Comparison of ENCODE assay signal across 18 cellular contexts in the genomic region with DNA sequence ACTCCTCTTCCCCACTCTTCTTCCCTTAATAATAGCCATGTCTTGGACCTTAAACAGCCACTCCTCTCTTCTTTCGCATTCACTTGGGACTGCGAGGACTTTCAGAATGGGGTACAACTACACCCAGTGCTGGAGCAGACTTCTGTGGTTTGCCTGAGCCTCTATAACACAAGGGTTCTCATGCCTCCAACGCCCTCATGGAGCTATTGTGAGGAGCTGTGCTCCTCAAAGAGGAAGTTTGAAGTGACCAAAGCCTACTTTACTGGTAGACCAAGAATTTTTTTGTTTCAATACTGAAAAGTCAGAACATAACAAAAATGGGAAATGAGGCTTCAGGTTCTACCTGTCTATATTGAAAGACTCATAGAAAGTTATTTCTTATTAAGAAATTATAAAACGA.
DNase-seq lines count a peak whose midpoint lies in the region; ATAC-seq, FAIRE-seq and TF ChIP-seq lines count a peak whose summit lies in the region.
"Had no signal": no experiment of that assay in that cellular context is flagged by ENCODE, and none has a peak within 500 bp of the region (broad histone marks: within the 10 kb centered on the region; RNA-seq: fewer than 3 reads in every experiment).

No MANE protein-coding gene starts in this region.

- BruUV-seq in GM12878 (replicated peaks; lab: Mats Ljungman, UMichigan): no TSS peak

- H3K36me3 ChIP-seq in GM12878 (ENCODE audit: control insufficient read depth in 2 of 2, insufficient read depth in 2 of 2, low read length in 1 of 2) (no peaks in the 10 kb centered on the region), uterus (no peaks in the 10 kb centered on the region)
- H3K36me3 ChIP-seq: BLaER1 had no signal

- no peak overlapping the region for H2AFZ ChIP-seq in GM12878 (ENCODE audit: control insufficient read depth, low read depth, low read length)
- H2AFZ ChIP-seq: GM23338 had no signal

- POLR2A ChIA-PET in GM12878 (lab: Charles Lee): no interaction called here

- no peak for TF ChIP-seq EP300 in GM12878 (IDR thresholded peaks at IDR 0.05; ENCODE audit: borderline replicate concordance in 1 of 2, control insufficient read depth in 1 of 2, low read depth in 2 of 2, low read length in 2 of 2)

- DNase-seq in SKM-1 treated with dmso at 0.1 percent for 144 hours (lab: John Stamatoyannopoulos, UW; ENCODE audit: unreplicated experiment): peak; percentile 6
- no peak for DNase-seq in SKM-1 (lab: John Stamatoyannopoulos, UW; ENCODE audit: unreplicated experiment)
- DNase-seq in OCI-M1 (lab: John Stamatoyannopoulos, UW): peak; percentile 5
- no peak for DNase-seq in GM12878 (ENCODE audit: low read depth, low spot score)
- no peak for DNase-seq in uterus
- no peak for DNase-seq in NCI-H748 treated with DMSO at 0.1 percent for 48 hours (lab: John Stamatoyannopoulos, UW)
- DNase-seq: 8988T; AML-193; Calu3; CD4-positive, CD25-positive, alpha-beta regulatory T cell; DMS 273 treated with DMSO at 0.1 percent for 48 hours; DMS79; H7 had no signal

- intact Hi-C loops in GM12878 (cut with micrococcal nuclease; ENCODE audit: unreplicated experiment): no loop called here
- intact Hi-C loops in uterus (cut with DNase I; ENCODE audit: low total_unique reads): no loop called here

- TF ChIP-seq CTCF in GM12878 (IDR thresholded peaks at IDR 0.05 in 2 of 3, conservative IDR thresholded peaks at IDR 0.05 in 1 of 3; ENCODE audit: control insufficient read depth in 2 of 3, extremely low read depth in 1 of 3, insufficient read depth in 1 of 3, low read depth in 3 of 3, low read length in 3 of 3): no peak
- TF ChIP-seq CTCF in uterus (IDR thresholded peaks at IDR 0.05): no peak

- no peaks in the 10 kb centered on the region for H3K27me3 ChIP-seq in GM12878 (replicated peaks in 1 of 2; ENCODE audit: control insufficient read depth in 2 of 2, insufficient read depth in 2 of 2, low read length in 1 of 2)
- H3K27me3 ChIP-seq in uterus: no peaks in the 10 kb centered on the region
- H3K27me3 ChIP-seq: BLaER1 had no signal

- WGBS in GM12878 (ENCODE audit: insufficient coverage, insufficient replicate concordance, low lambda C conversion rate, missing lambda C conversion rate): 34% methylated on average over 4 of the region's 4 CpGs

- H3K27ac ChIP-seq in GM12878 (ENCODE audit: control insufficient read depth, insufficient read depth) (no peak overlapping the region), uterus (peak overlapping the region; percentile 80 to 89)
- H3K27ac ChIP-seq: BLaER1 had no signal

- FAIRE-seq in GM12878 (lab: Jason Lieb, UNC): no peak
- FAIRE-seq: GM12891 had no signal

- no peaks in the 10 kb centered on the region for H3K4me1 ChIP-seq in GM12878 (ENCODE audit: control insufficient read depth, insufficient read depth, low read length)
- H3K4me1 ChIP-seq in uterus: peaks cover 0 to 4% of the 10 kb centered on the region in 2 donors

- H3K4me2 ChIP-seq in GM12878 (ENCODE audit: control insufficient read depth, insufficient read depth): no peak overlapping the region
- H3K4me2 ChIP-seq: BLaER1, GM23338 had no signal

- RAD21 ChIA-PET in GM12878 (lab: Charles Lee; ENCODE audit: unreplicated experiment): no interaction called here

- no peak for ATAC-seq in GM12878
- ATAC-seq in HG02798 (IDR thresholded peaks at IDR 0.05; ENCODE audit: poor library complexity, unreplicated experiment): no peak
- ATAC-seq in HG03442 (IDR thresholded peaks at IDR 0.05; ENCODE audit: unreplicated experiment): no peak
- ATAC-seq: GM23338 had no signal

- SMC1A ChIA-PET in GM12878 (lab: Charles Lee; ENCODE audit: uncharacterized antibody, unreplicated experiment): no interaction called here

- TF ChIP-seq POLR2A in GM12878 (IDR thresholded peaks at IDR 0.05; ENCODE audit: low read depth, low read length) (no peak), uterus (IDR thresholded peaks at IDR 0.05) (no peak)

- no peaks in the 10 kb centered on the region; the same call in 1 of the 3 replicates for H3K9me3 ChIP-seq in GM12878 (replicated peaks; ENCODE audit: control insufficient read depth, insufficient read depth, low read length)
- no peaks in the 10 kb centered on the region for H3K9me3 ChIP-seq in uterus

- CTCF ChIA-PET in GM12878 (lab: Yijun Ruan, JAX): no interaction called here

- in situ Hi-C loops in GM12878 (cut with MboI): no loop called here

- no peak overlapping the region for H3K9ac ChIP-seq in GM12878 (ENCODE audit: control insufficient read depth, insufficient read depth, low read length)
- H3K9ac ChIP-seq: BLaER1 had no signal

- no peak overlapping the region for H3K4me3 ChIP-seq in GM12878
- no peak overlapping the region for H3K4me3 ChIP-seq in uterus
- H3K4me3 ChIP-seq: BLaER1, GM23338 had no signal

- no peaks in the 10 kb centered on the region for H4K20me1 ChIP-seq in GM12878 (ENCODE audit: control insufficient read depth, insufficient read depth)
- H4K20me1 ChIP-seq: BLaER1 had no signal

- TF ChIP-seq RAD21 in GM12878 (IDR thresholded peaks at IDR 0.05; ENCODE audit: insufficient read depth, low read depth, low read length): no peak

- H3K79me2 ChIP-seq in GM12878 (ENCODE audit: control insufficient read depth, insufficient read depth, low read length): no peaks in the 10 kb centered on the region

TF ChIP-seq in GM12878, 131 proteins besides CTCF, POLR2A, EP300 and RAD21:
- no peak for TF ChIP-seq ZNF217 (IDR thresholded peaks at IDR 0.05)
- peak; percentile 16; the same call in 1 of the 2 replicates for TF ChIP-seq RUNX3 (IDR thresholded peaks at IDR 0.05; ENCODE audit: low read length)

Comparison
In these comparisons a context has a peak if more than half of its experiments do, and no peak if none do; other contexts are left out.
1. DNase-seq: peak in SKM-1 treated with dmso at 0.1 percent for 144 hours (single experiment) and OCI-M1 (single experiment); none in SKM-1 (single experiment), GM12878 (single experiment), uterus (0 of 2) and NCI-H748 treated with DMSO at 0.1 percent for 48 hours (single experiment).